8 cellular contexts compared by ENCODE assay signal in genomic region chr12:74021937-74022336, GRCh38.
DNase-seq lines count a peak whose midpoint lies in the region; ATAC-seq and TF ChIP-seq lines count a peak whose summit lies in the region.

No MANE protein-coding gene starts in this region.

- H3K27ac ChIP-seq in adrenal gland (no peak overlapping the region), stomach (no peak overlapping the region)

- intact Hi-C loops in adrenal gland (cut with DNase I) (no loop called here), stomach (cut with DNase I; ENCODE audit: low total_unique reads) (no loop called here), posterior vena cava (cut with DNase I) (loop anchor here in 1 of 2 donors (10.0 kb wide), 1 partner anchor 1733 kb away; no protein-coding TSS in a partner anchor)

- WGBS in adrenal gland, 4 donors = 10 to 14% (median 11%) methylated on average over 9 of the region's 9 CpGs
- WGBS in stomach, 5 donors = 8 to 17% (median 13%) methylated on average over 9 of the region's 9 CpGs

- H3K36me3 ChIP-seq in adrenal gland (replicated peaks in 1 of 2) (no peaks in the 10 kb centered on the region), stomach (no peaks in the 10 kb centered on the region)

- TF ChIP-seq CTCF in adrenal gland (IDR thresholded peaks at IDR 0.05) = peak in 5 of 6 experiments; percentile 28 to 54 (median 45)
- TF ChIP-seq CTCF in stomach (IDR thresholded peaks at IDR 0.05) = peak in 4 of 7 experiments; percentile 16 to 27 (median 22)

- TF ChIP-seq EP300 in stomach (IDR thresholded peaks at IDR 0.05) = no peak

- H3K4me3 ChIP-seq in adrenal gland (no peak overlapping the region), stomach (no peak overlapping the region)

- H3K9me3 ChIP-seq in adrenal gland (replicated peaks in 1 of 3) (no peaks in the 10 kb centered on the region), stomach (no peaks in the 10 kb centered on the region)

- no peak for TF ChIP-seq POLR2A in adrenal gland (IDR thresholded peaks at IDR 0.05)
- TF ChIP-seq POLR2A in stomach (IDR thresholded peaks at IDR 0.05) = no peak

- peak; percentile 31 for DNase-seq in COLO829 (ENCODE audit: low spot score)
- peak; percentile 33 for DNase-seq in NCI-H1105 (lab: John Stamatoyannopoulos, UW)
- peak; percentile 43 to 76 (median 64) for DNase-seq in adrenal gland
- peak; percentile 62 for DNase-seq in iPS DF 4.7 (ENCODE audit: extremely low read depth, low spot score)
- DNase-seq in stomach = peak; percentile 48
- no peak for DNase-seq in posterior vena cava (ENCODE audit: low spot score)

- peak; percentile 100 for ATAC-seq in GM18511 (IDR thresholded peaks at IDR 0.05; ENCODE audit: unreplicated experiment)
- ATAC-seq in HG02852 (IDR thresholded peaks at IDR 0.05; ENCODE audit: unreplicated experiment) = peak; percentile 100

- H3K27me3 ChIP-seq in adrenal gland (no peaks in the 10 kb centered on the region), stomach (no peaks in the 10 kb centered on the region)

- H3K4me1 ChIP-seq in adrenal gland (replicated peaks in 1 of 2) (no peaks in the 10 kb centered on the region), stomach (no peaks in the 10 kb centered on the region)
